2 cellular contexts compared by ENCODE assay signal in the genomic region with DNA sequence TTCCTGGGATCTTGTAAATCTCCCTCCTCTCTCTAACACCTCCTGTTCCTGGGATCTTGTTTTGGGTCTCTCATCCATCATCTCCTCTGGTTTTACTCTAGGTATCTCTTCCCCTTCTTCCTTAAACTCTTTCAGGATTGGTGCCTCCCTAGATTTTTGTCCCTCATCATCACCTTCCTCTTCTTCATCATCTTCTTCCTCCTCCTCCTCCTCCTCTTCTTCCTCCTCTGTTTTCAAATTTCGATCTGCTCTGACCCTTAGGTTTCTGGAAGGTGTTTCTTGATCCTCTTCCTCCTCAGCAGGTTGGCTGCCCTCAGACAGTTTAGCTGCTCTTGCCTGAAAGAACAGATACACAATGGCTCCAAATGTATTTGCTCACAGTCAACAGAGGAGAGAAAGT.
TF ChIP-seq lines count a peak whose summit lies in the region.

No MANE protein-coding gene starts in this region.

TF ChIP-seq in HEK293, 187 proteins besides CTCF, POLR2A, EP300 and RAD21:
- TF ChIP-seq ZNF404 (tag by site-specific recombination; IDR thresholded peaks at IDR 0.05) (no peak), ZNF2 (tag by site-specific recombination; IDR thresholded peaks at IDR 0.05) (no peak), ZNF350 (tag by site-specific recombination; IDR thresholded peaks at IDR 0.05) (no peak)
- TF ChIP-seq, protein P1, sequence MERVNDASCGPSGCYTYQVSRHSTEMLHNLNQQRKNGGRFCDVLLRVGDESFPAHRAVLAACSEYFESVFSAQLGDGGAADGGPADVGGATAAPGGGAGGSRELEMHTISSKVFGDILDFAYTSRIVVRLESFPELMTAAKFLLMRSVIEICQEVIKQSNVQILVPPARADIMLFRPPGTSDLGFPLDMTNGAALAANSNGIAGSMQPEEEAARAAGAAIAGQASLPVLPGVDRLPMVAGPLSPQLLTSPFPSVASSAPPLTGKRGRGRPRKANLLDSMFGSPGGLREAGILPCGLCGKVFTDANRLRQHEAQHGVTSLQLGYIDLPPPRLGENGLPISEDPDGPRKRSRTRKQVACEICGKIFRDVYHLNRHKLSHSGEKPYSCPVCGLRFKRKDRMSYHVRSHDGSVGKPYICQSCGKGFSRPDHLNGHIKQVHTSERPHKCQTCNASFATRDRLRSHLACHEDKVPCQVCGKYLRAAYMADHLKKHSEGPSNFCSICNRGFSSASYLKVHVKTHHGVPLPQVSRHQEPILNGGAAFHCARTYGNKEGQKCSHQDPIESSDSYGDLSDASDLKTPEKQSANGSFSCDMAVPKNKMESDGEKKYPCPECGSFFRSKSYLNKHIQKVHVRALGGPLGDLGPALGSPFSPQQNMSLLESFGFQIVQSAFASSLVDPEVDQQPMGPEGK (tag by site-specific recombination; IDR thresholded peaks at IDR 0.05), result no peak
- TF ChIP-seq, protein P2, sequence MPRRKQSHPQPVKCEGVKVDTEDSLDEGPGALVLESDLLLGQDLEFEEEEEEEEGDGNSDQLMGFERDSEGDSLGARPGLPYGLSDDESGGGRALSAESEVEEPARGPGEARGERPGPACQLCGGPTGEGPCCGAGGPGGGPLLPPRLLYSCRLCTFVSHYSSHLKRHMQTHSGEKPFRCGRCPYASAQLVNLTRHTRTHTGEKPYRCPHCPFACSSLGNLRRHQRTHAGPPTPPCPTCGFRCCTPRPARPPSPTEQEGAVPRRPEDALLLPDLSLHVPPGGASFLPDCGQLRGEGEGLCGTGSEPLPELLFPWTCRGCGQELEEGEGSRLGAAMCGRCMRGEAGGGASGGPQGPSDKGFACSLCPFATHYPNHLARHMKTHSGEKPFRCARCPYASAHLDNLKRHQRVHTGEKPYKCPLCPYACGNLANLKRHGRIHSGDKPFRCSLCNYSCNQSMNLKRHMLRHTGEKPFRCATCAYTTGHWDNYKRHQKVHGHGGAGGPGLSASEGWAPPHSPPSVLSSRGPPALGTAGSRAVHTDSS (tag by site-specific recombination; IDR thresholded peaks at IDR 0.05), result peak; percentile 100

TF ChIP-seq in GM12878, 131 proteins besides CTCF, POLR2A, EP300 and RAD21:
- TF ChIP-seq, protein P3, sequence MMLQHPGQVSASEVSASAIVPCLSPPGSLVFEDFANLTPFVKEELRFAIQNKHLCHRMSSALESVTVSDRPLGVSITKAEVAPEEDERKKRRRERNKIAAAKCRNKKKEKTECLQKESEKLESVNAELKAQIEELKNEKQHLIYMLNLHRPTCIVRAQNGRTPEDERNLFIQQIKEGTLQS (IDR thresholded peaks at IDR 0.05; ENCODE audit: borderline replicate concordance, extremely low read depth, low read depth, low read length), result no peak
- TF ChIP-seq MTA2 (IDR thresholded peaks at IDR 0.05; ENCODE audit: low read depth) (no peak), ZNF274 (IDR thresholded peaks at IDR 0.05; ENCODE audit: insufficient read depth, insufficient read length) (no peak)
- TF ChIP-seq, protein P4, sequence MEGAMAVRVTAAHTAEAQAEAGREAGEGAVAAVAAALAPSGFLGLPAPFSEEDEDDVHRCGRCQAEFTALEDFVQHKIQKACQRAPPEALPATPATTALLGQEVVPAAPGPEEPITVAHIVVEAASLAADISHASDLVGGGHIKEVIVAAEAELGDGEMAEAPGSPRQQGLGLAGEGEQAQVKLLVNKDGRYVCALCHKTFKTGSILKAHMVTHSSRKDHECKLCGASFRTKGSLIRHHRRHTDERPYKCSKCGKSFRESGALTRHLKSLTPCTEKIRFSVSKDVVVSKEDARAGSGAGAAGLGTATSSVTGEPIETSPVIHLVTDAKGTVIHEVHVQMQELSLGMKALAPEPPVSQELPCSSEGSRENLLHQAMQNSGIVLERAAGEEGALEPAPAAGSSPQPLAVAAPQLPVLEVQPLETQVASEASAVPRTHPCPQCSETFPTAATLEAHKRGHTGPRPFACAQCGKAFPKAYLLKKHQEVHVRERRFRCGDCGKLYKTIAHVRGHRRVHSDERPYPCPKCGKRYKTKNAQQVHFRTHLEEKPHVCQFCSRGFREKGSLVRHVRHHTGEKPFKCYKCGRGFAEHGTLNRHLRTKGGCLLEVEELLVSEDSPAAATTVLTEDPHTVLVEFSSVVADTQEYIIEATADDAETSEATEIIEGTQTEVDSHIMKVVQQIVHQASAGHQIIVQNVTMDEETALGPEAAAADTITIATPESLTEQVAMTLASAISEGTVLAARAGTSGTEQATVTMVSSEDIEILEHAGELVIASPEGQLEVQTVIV (IDR thresholded peaks at IDR 0.05; ENCODE audit: borderline replicate concordance, partially characterized antibody), result peak; percentile 22
